ENCODE assay signal across 8 cellular contexts in the genomic region with DNA sequence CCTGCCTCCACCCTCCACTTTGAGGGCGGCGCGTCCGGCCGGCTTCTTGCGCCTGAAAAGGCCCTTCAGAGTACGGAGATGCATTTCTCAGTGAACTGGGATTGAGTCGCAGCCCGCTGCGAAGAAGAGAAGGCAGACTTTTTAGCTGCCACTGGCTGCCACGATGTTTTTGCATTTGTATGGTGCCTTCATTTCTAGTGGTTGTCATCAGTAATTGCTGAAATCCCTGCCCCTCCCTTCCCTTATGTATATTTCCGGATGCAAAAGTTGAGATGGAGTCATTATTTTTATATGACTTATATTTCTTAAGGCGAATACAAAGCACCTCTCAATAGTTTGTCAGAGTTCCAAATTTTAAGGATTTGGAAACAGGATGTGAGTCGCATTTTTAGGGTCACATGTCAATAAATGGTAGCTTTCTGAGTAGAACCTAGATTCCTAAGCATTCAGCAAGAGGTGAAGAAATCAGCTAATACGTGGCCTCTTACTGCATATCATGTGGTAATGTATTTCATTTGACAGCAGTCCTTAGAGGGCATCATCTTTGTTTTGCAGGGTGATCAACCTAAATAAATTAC. TPM values are rescaled to one million over a fixed set of nuclear protein-coding genes. Genes with fewer than 3 reads are reported as not detected.
DNase-seq lines count a peak whose midpoint lies in the region; ATAC-seq, FAIRE-seq and TF ChIP-seq lines count a peak whose summit lies in the region.

No MANE protein-coding gene starts in this region.

- no peaks in the 10 kb centered on the region for H3K27me3 Mint-ChIP-seq in activated T-helper 17 cell treated with anti-CD3 and anti-CD28 coated beads, Interleukin-2, amount 50 U/mL, for 72 hours

- peaks cover 22% of the 10 kb centered on the region for H3K4me1 Mint-ChIP-seq in activated T-helper 17 cell treated with anti-CD3 and anti-CD28 coated beads, Interleukin-2, amount 50 U/mL, for 72 hours

- no peaks in the 10 kb centered on the region for H3K36me3 Mint-ChIP-seq in activated T-helper 17 cell treated with anti-CD3 and anti-CD28 coated beads, Interleukin-2, amount 50 U/mL, for 72 hours (ENCODE audit: low read depth)

- peak overlapping the region; percentile 8 for H3K27ac Mint-ChIP-seq in activated T-helper 17 cell treated with anti-CD3 and anti-CD28 coated beads, Interleukin-2, amount 50 U/mL, for 72 hours

- H3K4me3 Mint-ChIP-seq in activated T-helper 17 cell treated with anti-CD3 and anti-CD28 coated beads, Interleukin-2, amount 50 U/mL, for 72 hours = peak overlapping the region; percentile 92

- no peak for TF ChIP-seq CTCF in stomach (IDR thresholded peaks at IDR 0.05)

- whole genome bisulfite sequencing in stomach, 5 donors = 0 to 37% (median 7%) methylated on average over 4 to 15 of the region's 15 CpGs

- no peaks in the 10 kb centered on the region for H3K36me3 ChIP-seq in stomach

- intact Hi-C loops in stomach (cut with DNase I; ENCODE audit: low total_unique reads) = no loop called here

- no peaks in the 10 kb centered on the region for H3K27me3 ChIP-seq in stomach

- DNase-seq in Ammon's horn (ENCODE audit: low spot score) (peak; percentile 1), stomach (no peak), HTR-8/SVneo (ENCODE audit: insufficient read length, low spot score) (no peak), superior temporal gyrus (ENCODE audit: extremely low spot score) (no peak)

- no peak for TF ChIP-seq EP300 in stomach (IDR thresholded peaks at IDR 0.05)

- peak overlapping the region; percentile 90 to 97 (median 92) for H3K27ac ChIP-seq in stomach

- TF ChIP-seq POLR2A in stomach (IDR thresholded peaks at IDR 0.05) = no peak

- peaks cover 7 to 20% (median 9%) of the 10 kb centered on the region in 4 donors for H3K4me1 ChIP-seq in stomach

- H3K4me3 ChIP-seq in iPS-11a (ENCODE audit: low read depth, low read length) = peak overlapping the region; percentile 67
- H3K4me3 ChIP-seq in stomach = peak overlapping the region; percentile 63 to 76 (median 68)

- no peaks in the 10 kb centered on the region for H3K9me3 Mint-ChIP-seq in activated T-helper 17 cell treated with anti-CD3 and anti-CD28 coated beads, Interleukin-2, amount 50 U/mL, for 72 hours

- FAIRE-seq in HTR-8/SVneo (lab: Jason Lieb, UNC) = no peak

- peaks cover 0 to 4% (median 0%) of the 10 kb centered on the region in 4 donors for H3K9me3 ChIP-seq in stomach

- peak; percentile 2 for ATAC-seq in HG02981 (IDR thresholded peaks at IDR 0.05; ENCODE audit: unreplicated experiment)
- ATAC-seq in activated T-helper 17 cell treated with anti-CD3 and anti-CD28 coated beads, Interleukin-2, amount 50 U/mL, for 72 hours (replicated peaks) = no peak
- no peak for ATAC-seq in HG02610 (IDR thresholded peaks at IDR 0.05; ENCODE audit: unreplicated experiment)

RNA-seq across cellular contexts. Expression of a gene that starts 0.7 kb away (rescaled TPM):
- 10 to 100 TPM; 44.9 to 82.6 TPM for total RNA-seq in activated T-helper 17 cell treated with anti-CD3 and anti-CD28 coated beads, Interleukin-2, amount 50 U/mL, for 72 hours
- total RNA-seq in stomach = 100 to 1,000 TPM in 2 of 5 donors, 10 to 100 TPM in 3; 10.4 to 216 (median 97.8) TPM
- 10 to 100 TPM; 19.2 to 50.3 (median 22.3) TPM for polyA plus RNA-seq in stomach

RNA-seq across cellular contexts. Expression of a gene that starts 41.8 kb away (rescaled TPM):
- not detected for total RNA-seq in activated T-helper 17 cell treated with anti-CD3 and anti-CD28 coated beads, Interleukin-2, amount 50 U/mL, for 72 hours
- total RNA-seq in stomach = not detected
- polyA plus RNA-seq in stomach = not detected
